8 cellular contexts compared by ENCODE assay signal in the genomic region with DNA sequence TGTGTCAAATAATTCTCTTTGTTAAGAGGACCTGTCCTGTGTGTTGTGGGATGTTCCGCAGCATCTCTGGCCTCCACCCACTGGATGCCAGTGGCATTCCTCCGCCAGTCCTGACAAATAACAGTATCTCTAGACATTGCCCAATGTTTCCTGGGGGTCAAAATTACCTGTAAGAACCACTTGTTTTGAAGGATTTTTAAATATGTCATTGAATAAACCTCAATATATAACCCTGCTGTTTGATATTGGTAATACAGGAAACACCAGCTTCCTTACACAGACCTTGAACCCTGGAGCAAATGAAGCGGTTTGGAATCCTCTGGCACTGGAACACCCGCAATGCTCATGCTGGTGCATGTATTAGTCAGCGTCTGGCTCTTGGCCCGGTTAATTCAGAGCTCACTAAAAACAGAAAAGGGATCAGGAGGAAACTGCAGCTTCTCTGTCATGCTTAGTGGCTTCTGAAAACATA.
DNase-seq lines count a peak whose midpoint lies in the region; ATAC-seq lines count a peak whose summit lies in the region.

No MANE protein-coding gene starts in this region.

- DNase-seq in T-helper 1 cell (no peak), T-helper 17 cell (no peak), fibroblast of the conjunctiva (ENCODE audit: low read depth) (peak; percentile 68), renal cortical epithelial cell (ENCODE audit: low read depth) (peak; percentile 86), UCSD-AML1 (lab: John Stamatoyannopoulos, UW; ENCODE audit: unreplicated experiment) (no peak)

- no peaks in the 10 kb centered on the region for H3K9me3 Mint-ChIP-seq in T-helper 1 cell treated with Interleukin-12 subunit alpha and Interleukin-12 subunit beta and Interleukin-4 antibody, amounts not matched to agents 30 μg/mL and 1 μg/mL, for 36 hours

- H3K27me3 Mint-ChIP-seq in T-helper 1 cell treated with Interleukin-12 subunit alpha and Interleukin-12 subunit beta and Interleukin-4 antibody, amounts not matched to agents 30 μg/mL and 1 μg/mL, for 36 hours (ENCODE audit: low read depth): no peaks in the 10 kb centered on the region
- H3K27me3 Mint-ChIP-seq in T-helper 17 cell: no peaks in the 10 kb centered on the region

- peak; percentile 47 for ATAC-seq in T-helper 17 cell
- ATAC-seq in HG03432 (IDR thresholded peaks at IDR 0.05; ENCODE audit: unreplicated experiment): no peak
- ATAC-seq in GM18502 (IDR thresholded peaks at IDR 0.05; ENCODE audit: poor library complexity, unreplicated experiment): no peak

- H3K4me3 Mint-ChIP-seq in T-helper 1 cell treated with Interleukin-12 subunit alpha and Interleukin-12 subunit beta and Interleukin-4 antibody, amounts not matched to agents 30 μg/mL and 1 μg/mL, for 36 hours: peak overlapping the region; percentile 40
- peak overlapping the region; percentile 52 for H3K4me3 Mint-ChIP-seq in T-helper 17 cell

- peaks cover 12% of the 10 kb centered on the region for H3K36me3 Mint-ChIP-seq in T-helper 1 cell treated with Interleukin-12 subunit alpha and Interleukin-12 subunit beta and Interleukin-4 antibody, amounts not matched to agents 30 μg/mL and 1 μg/mL, for 36 hours (ENCODE audit: low read depth)
- H3K36me3 Mint-ChIP-seq in T-helper 17 cell (ENCODE audit: low read depth): no peaks in the 10 kb centered on the region

- H3K27ac Mint-ChIP-seq in T-helper 1 cell treated with Interleukin-12 subunit alpha and Interleukin-12 subunit beta and Interleukin-4 antibody, amounts not matched to agents 30 μg/mL and 1 μg/mL, for 36 hours: no peak overlapping the region
- H3K27ac Mint-ChIP-seq in T-helper 17 cell: no peak overlapping the region

- H3K4me1 Mint-ChIP-seq in T-helper 1 cell treated with Interleukin-12 subunit alpha and Interleukin-12 subunit beta and Interleukin-4 antibody, amounts not matched to agents 30 μg/mL and 1 μg/mL, for 36 hours (ENCODE audit: low read depth): peaks cover 16% of the 10 kb centered on the region
- H3K4me1 Mint-ChIP-seq in T-helper 17 cell: peaks cover 18% of the 10 kb centered on the region

- H3K9me3 ChIP-seq in T-helper 17 cell (ENCODE audit: control insufficient read depth, low read length, poor library complexity, severe bottlenecking): no peaks in the 10 kb centered on the region

Comparison
In these comparisons a context has a peak if more than half of its experiments do, and no peak if none do; other contexts are left out.
1. DNase-seq: peak in fibroblast of the conjunctiva (single experiment) and renal cortical epithelial cell (single experiment); none in T-helper 1 cell (0 of 5), T-helper 17 cell (0 of 3) and UCSD-AML1 (single experiment).